Comparison of ENCODE assay signal across 8 cellular contexts in the genomic region with DNA sequence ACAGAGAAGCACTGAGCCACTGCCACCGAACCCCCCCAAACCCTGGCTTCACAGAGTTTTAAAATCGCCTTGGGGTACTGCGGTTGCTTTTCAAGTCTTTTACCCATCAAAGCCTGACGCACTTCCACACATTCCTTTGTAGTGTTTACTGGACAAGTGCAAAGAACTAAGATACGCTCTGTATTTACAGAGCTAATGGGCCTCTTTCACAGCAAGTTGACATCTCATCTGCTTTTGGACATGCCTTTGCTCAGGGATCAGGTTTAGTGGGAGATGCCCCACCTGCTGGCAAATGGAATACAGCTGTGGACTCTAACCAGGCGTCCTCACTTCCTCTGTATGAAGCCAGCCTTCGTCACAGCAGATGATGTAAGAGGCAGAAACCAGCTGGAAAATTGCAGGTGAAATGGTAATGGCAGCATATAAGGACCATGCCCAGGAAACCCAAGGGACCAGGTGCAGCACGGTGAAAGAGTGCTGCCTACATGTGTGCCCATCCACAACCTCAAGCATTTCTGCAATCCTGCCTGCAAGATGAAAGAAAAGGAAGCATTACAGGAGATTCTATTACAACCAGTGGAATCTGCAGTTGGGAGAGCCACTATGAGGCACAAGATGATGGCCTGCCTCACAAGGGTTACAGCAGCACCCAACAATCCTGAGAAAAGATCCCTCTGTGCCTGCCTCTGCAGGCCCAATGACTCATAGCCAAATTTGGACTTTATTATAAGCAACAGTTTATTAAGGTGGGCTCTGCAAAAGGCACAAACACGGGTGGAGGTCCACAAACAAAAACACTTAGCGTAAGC. TPM values are rescaled to one million over a fixed set of nuclear protein-coding genes. Genes with fewer than 3 reads are reported as not detected.
DNase-seq lines count a peak whose midpoint lies in the region; ATAC-seq and TF ChIP-seq lines count a peak whose summit lies in the region.

No MANE protein-coding gene starts in this region.

- H3K9me3 ChIP-seq in testis, result no peaks in the 10 kb centered on the region

- 61 to 75% methylated on average over 10 of the region's 10 CpGs for WGBS in testis, 2 donors

- peaks cover 14% of the 10 kb centered on the region for H3K36me3 Mint-ChIP-seq in central memory CD8-positive, alpha-beta T cell (ENCODE audit: insufficient read depth)
- H3K36me3 Mint-ChIP-seq in nephron (ENCODE audit: low read depth), result peaks cover 13% of the 10 kb centered on the region

- DNase-seq in HCEC 1CT (peak; percentile 57), NCI-H69 (lab: John Stamatoyannopoulos, UW) (peak; percentile 88), GM19240 (ENCODE audit: insufficient read length, low spot score) (no peak), testis (no peak)
- no peak for DNase-seq in central memory CD8-positive, alpha-beta T cell (ENCODE audit: low spot score in 2 of 2)
- DNase-seq in stimulated activated CD8-positive, alpha-beta memory T cell treated with anti-CD3 and anti-CD28 coated beads, Interleukin-4, amount 100 ng/mL, for 48 hours, result no peak

- H3K27ac Mint-ChIP-seq in central memory CD8-positive, alpha-beta T cell (ENCODE audit: low read depth), result peak overlapping the region; percentile 65
- H3K27ac Mint-ChIP-seq in nephron, result peak overlapping the region; percentile 70 to 87 (median 81)

- H3K27me3 Mint-ChIP-seq in central memory CD8-positive, alpha-beta T cell, result no peaks in the 10 kb centered on the region
- H3K27me3 Mint-ChIP-seq in nephron (ENCODE audit: low read depth), result no peaks in the 10 kb centered on the region

- TF ChIP-seq POLR2A in testis (IDR thresholded peaks at IDR 0.05), result no peak

- intact Hi-C loops in testis (cut with DNase I; ENCODE audit: low total_unique reads), result no loop called here

- no peak overlapping the region for H3K4me3 ChIP-seq in testis

- peaks cover 67% of the 10 kb centered on the region for H3K4me1 ChIP-seq in testis

- H3K4me1 Mint-ChIP-seq in central memory CD8-positive, alpha-beta T cell, result peaks cover 87% of the 10 kb centered on the region
- H3K4me1 Mint-ChIP-seq in nephron, result peaks cover 71% of the 10 kb centered on the region

- H3K4me3 Mint-ChIP-seq in central memory CD8-positive, alpha-beta T cell, result peak overlapping the region; percentile 48
- H3K4me3 Mint-ChIP-seq in nephron, result peak overlapping the region in 1 of 3 experiments; percentile 7

- H3K9me3 Mint-ChIP-seq in central memory CD8-positive, alpha-beta T cell, result no peaks in the 10 kb centered on the region
- H3K9me3 Mint-ChIP-seq in nephron, result no peaks in the 10 kb centered on the region

- ATAC-seq in central memory CD8-positive, alpha-beta T cell (replicated peaks; ENCODE audit: extremely low read depth, poor library complexity, severe bottlenecking), result peak; percentile 16
- ATAC-seq in activated CD4-positive, CD25-positive, alpha-beta regulatory T cell treated with anti-CD3 and anti-CD28 coated beads, Interleukin-2, amount 50 U/mL, for 24 hours, result no peak

- H3K27me3 ChIP-seq in testis, result no peaks in the 10 kb centered on the region

- no peak overlapping the region for H3K27ac ChIP-seq in testis

- H3K36me3 ChIP-seq in testis (ENCODE audit: low read depth, missing control alignments), result no peaks in the 10 kb centered on the region

- no peak for TF ChIP-seq CTCF in nephron (IDR thresholded peaks at IDR 0.05; ENCODE audit: unreplicated experiment in 3 of 3)
- TF ChIP-seq CTCF in testis (IDR thresholded peaks at IDR 0.05), result no peak

RNA-seq across cellular contexts. Expression of a gene that starts 34.7 kb away (rescaled TPM):
- total RNA-seq in testis, result 100 to 1,000 TPM; 106 to 109 TPM
- 59.2 TPM for polyA plus RNA-seq in testis (ENCODE audit: insufficient read depth, low read depth, low replicate concordance)

Comparison
In these comparisons a context has a peak if more than half of its experiments do, and no peak if none do; other contexts are left out.
1. DNase-seq: peak in HCEC 1CT (single experiment) and NCI-H69 (single experiment); none in central memory CD8-positive, alpha-beta T cell (0 of 2), GM19240 (single experiment), stimulated activated CD8-positive, alpha-beta memory T cell treated with anti-CD3 and anti-CD28 coated beads, Interleukin-4, amount 100 ng/mL, for 48 hours (single experiment) and testis (single experiment).